7 cellular contexts compared by ENCODE assay signal in the genomic region with DNA sequence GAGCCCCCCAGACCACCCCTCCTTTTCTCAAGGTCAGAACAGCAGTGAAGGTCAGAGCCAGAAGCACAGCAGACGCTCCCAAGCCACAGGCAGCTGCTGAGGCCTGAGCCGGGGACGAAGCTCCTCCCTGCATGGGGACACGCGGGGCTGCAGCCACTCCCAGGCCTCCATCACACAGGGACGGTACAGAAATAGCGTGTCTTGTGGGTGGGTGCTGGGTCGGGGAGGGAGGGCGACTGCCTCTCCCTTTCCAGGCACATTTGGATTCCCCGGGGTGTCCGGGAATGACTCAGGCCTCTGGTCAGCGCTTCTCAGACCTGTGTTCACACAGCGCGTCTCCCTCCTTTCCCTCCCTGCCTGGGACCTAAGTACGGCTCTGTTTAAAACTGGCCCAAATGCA. TPM values are rescaled to one million over a fixed set of nuclear protein-coding genes. Genes with fewer than 3 reads are reported as not detected.
DNase-seq lines count a peak whose midpoint lies in the region; ATAC-seq, FAIRE-seq and TF ChIP-seq lines count a peak whose summit lies in the region.

No MANE protein-coding gene starts in this region.

- H3K79me2 ChIP-seq in H1 (ENCODE audit: control insufficient read depth in 1 of 2, insufficient read depth in 2 of 2, low read length in 2 of 2) = peaks cover 0 to 16% of the 10 kb centered on the region in 2 experiments; a peak in 1 of 4 replicates

- H3K27me3 ChIP-seq in H1 (replicated peaks in 1 of 4; ENCODE audit: control insufficient read depth in 3 of 4, extremely low read depth in 1 of 4, insufficient read depth in 3 of 4, low read length in 3 of 4) = no peaks in the 10 kb centered on the region

- no peak overlapping the region for H2BK20ac ChIP-seq in H1 (ENCODE audit: low read length)

- no peaks in the 10 kb centered on the region for H3K36me3 ChIP-seq in H1 (ENCODE audit: control insufficient read depth in 2 of 4, insufficient read depth in 4 of 4, low read length in 3 of 4)
- H3K36me3 ChIP-seq in mucosa of descending colon (ENCODE audit: low read depth) = no peaks in the 10 kb centered on the region

- no peak overlapping the region for H2BK5ac ChIP-seq in H1 (ENCODE audit: low read depth, low read length)

- ATAC-seq in mucosa of descending colon (peak; percentile 68), GM21786 (IDR thresholded peaks at IDR 0.05; ENCODE audit: unreplicated experiment) (no peak)

- H3K56ac ChIP-seq in H1 (replicated peaks; ENCODE audit: insufficient read length, low read depth, low read length) = no peak overlapping the region

- H3K23ac ChIP-seq in H1 (ENCODE audit: insufficient read length) = no peak overlapping the region

- no peaks in the 10 kb centered on the region for H3K23me2 ChIP-seq in H1 (ENCODE audit: low read depth, low read length)

- H4K8ac ChIP-seq in H1 (ENCODE audit: extremely low read depth, insufficient read depth, low read length) = no peak overlapping the region

- H3K4me1 ChIP-seq in H1 (replicated peaks in 1 of 4; ENCODE audit: control insufficient read depth in 3 of 4, insufficient read depth in 4 of 4, low read length in 3 of 4) (peaks cover 0 to 9% (median 3%) of the 10 kb centered on the region in 4 experiments; a peak in 4 of 7 replicates), mucosa of descending colon (ENCODE audit: low read depth) (no peaks in the 10 kb centered on the region)

- no peak for TF ChIP-seq RAD21 in H1 (IDR thresholded peaks at IDR 0.05 in 1 of 2, conservative IDR thresholded peaks at IDR 0.05 in 1 of 2; ENCODE audit: low read depth in 2 of 2, low read length in 2 of 2)

- no peak overlapping the region for H2AFZ ChIP-seq in H1 (ENCODE audit: low read length)

- H4K91ac ChIP-seq in H1 (replicated peaks; ENCODE audit: insufficient read length, low read length) = no peak overlapping the region

- H4K20me1 ChIP-seq in H1 (replicated peaks in 1 of 2; ENCODE audit: control insufficient read depth in 1 of 2, insufficient read depth in 2 of 2, low read length in 2 of 2) = peaks cover 0 to 5% of the 10 kb centered on the region in 2 experiments

- no peak overlapping the region for H3K9ac ChIP-seq in H1 (replicated peaks in 1 of 4; ENCODE audit: extremely low read depth in 1 of 4, low read depth in 3 of 4, low read length in 3 of 4)

- H2BK12ac ChIP-seq in H1 (ENCODE audit: low read depth, low read length) = no peak overlapping the region

- FAIRE-seq in GM18507 (lab: Jason Lieb, UNC) (no peak), H1 (lab: Jason Lieb, UNC) (no peak)

- POLR2A ChIA-PET in H1 (lab: Charles Lee; ENCODE audit: partially characterized antibody) = interaction anchor here (0.8 to 1.9 kb wide), 3 partner anchors 13 to 129 kb away, joined by 3 to 10 read pairs (median 4); no protein-coding TSS in a partner anchor

- H2AK5ac ChIP-seq in H1 (ENCODE audit: low read depth, low read length) = no peak overlapping the region

- no peak overlapping the region for H3K4me2 ChIP-seq in H1 (ENCODE audit: insufficient read depth in 1 of 2, low read depth in 2 of 2, low read length in 2 of 2)

- DNase-seq in GM18507 (ENCODE audit: extremely low spot score, insufficient read length, low read depth) (peak; percentile 47), NCI-H226 (peak; percentile 81), H1 (ENCODE audit: low read depth in 1 of 2, low spot score in 2 of 2) (no peak), mucosa of descending colon (peak; percentile 41 to 73 (median 55)), OCI-M2 (lab: John Stamatoyannopoulos, UW; ENCODE audit: unreplicated experiment) (no peak), SKM-1 (lab: John Stamatoyannopoulos, UW; ENCODE audit: unreplicated experiment) (no peak)

- H3K9me3 ChIP-seq in H1 (ENCODE audit: insufficient read depth in 2 of 2, low read depth in 1 of 2, low read length in 1 of 2) (peaks cover 0 to 3% of the 10 kb centered on the region in 2 experiments; a peak in 1 of 4 replicates), mucosa of descending colon (no peaks in the 10 kb centered on the region)

- no peak for TF ChIP-seq EP300 in H1 (IDR thresholded peaks at IDR 0.05; ENCODE audit: borderline replicate concordance in 1 of 2, low read depth in 2 of 2, low read length in 2 of 2)

- 59% methylated on average over 5 of the region's 15 CpGs; no CpG with 5 or more reads in 1 of the 2 experiments for WGBS in H1 (ENCODE audit: extremely low coverage in 1 of 2, insufficient coverage in 1 of 2, insufficient read length in 1 of 2, insufficient replicate concordance in 2 of 2, low coverage in 1 of 2, low lambda C conversion rate in 2 of 2, missing lambda C conversion rate in 1 of 2), 2 experiments

- H3K4ac ChIP-seq in H1 (replicated peaks; ENCODE audit: insufficient read length, low read depth, low read length) = no peak overlapping the region

- no peak overlapping the region for H4K5ac ChIP-seq in H1 (ENCODE audit: insufficient read length, low read depth, low read length)

- intact Hi-C loops in mucosa of descending colon (cut with DNase I, micrococcal nuclease) = no loop called here

- H2BK15ac ChIP-seq in H1 (ENCODE audit: low read length) = no peak overlapping the region

- H3K27ac ChIP-seq in H1 (ENCODE audit: low read depth, low read length) = no peak overlapping the region; the same call in 1 of the 2 replicates

- CTCF ChIA-PET in H1 (lab: Charles Lee; ENCODE audit: partially characterized antibody) = interaction anchor here (1.0 to 2.1 kb wide), 5 partner anchors 10 to 114 kb away, joined by 4 to 7 read pairs (median 6); no protein-coding TSS in a partner anchor

- H3K14ac ChIP-seq in H1 (ENCODE audit: insufficient read length) = no peak overlapping the region

- no peak overlapping the region for H3K4me3 ChIP-seq in H1 (ENCODE audit: extremely low read depth in 1 of 4, insufficient read depth in 2 of 4, low read depth in 3 of 4, low read length in 4 of 4)
- no peak overlapping the region for H3K4me3 ChIP-seq in mucosa of descending colon

- TF ChIP-seq CTCF in H1 (IDR thresholded peaks at IDR 0.05; ENCODE audit: control extremely low read depth in 1 of 3, insufficient read depth in 1 of 3, low read depth in 1 of 3, low read length in 3 of 3) (no peak), mucosa of descending colon (IDR thresholded peaks at IDR 0.05) (no peak)

- H3K79me1 ChIP-seq in H1 (ENCODE audit: low read depth, low read length) = peaks cover 2% of the 10 kb centered on the region; the same call in 1 of the 2 replicates

- no peak for TF ChIP-seq POLR2A in H1 (IDR thresholded peaks at IDR 0.05; ENCODE audit: control extremely low read depth in 1 of 2, low read depth in 2 of 2, low read length in 2 of 2)

- H3K18ac ChIP-seq in H1 (ENCODE audit: extremely low read depth, low read length) = no peak overlapping the region; the same call in 1 of the 2 replicates

- no peak overlapping the region for H2BK120ac ChIP-seq in H1 (replicated peaks; ENCODE audit: low read depth, low read length)

TF ChIP-seq in H1, 55 proteins besides CTCF, POLR2A, EP300 and RAD21:
- 0 out of 2 replicates have a peak, but pooled peaks have one; percentile 13 for TF ChIP-seq GABPA (IDR thresholded peaks at IDR 0.05; ENCODE audit: borderline replicate concordance, insufficient read depth, low read length)
- TF ChIP-seq CBX5 (IDR thresholded peaks at IDR 0.05; ENCODE audit: low read depth, low read length) = no peak
- peak; percentile 57; the same call in 1 of the 2 replicates for TF ChIP-seq BACH1 (IDR thresholded peaks at IDR 0.05; ENCODE audit: low read length)
- 0 out of 2 replicates have a peak, but pooled peaks have one; percentile 6 for TF ChIP-seq MAFK (IDR thresholded peaks at IDR 0.05; ENCODE audit: low read depth, low read length)
- TF ChIP-seq, protein P1, sequence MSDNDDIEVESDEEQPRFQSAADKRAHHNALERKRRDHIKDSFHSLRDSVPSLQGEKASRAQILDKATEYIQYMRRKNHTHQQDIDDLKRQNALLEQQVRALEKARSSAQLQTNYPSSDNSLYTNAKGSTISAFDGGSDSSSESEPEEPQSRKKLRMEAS (IDR thresholded peaks at IDR 0.05) = peak; percentile 35; the same call in 1 of the 2 replicates

RNA-seq across cellular contexts. Expression of a gene that starts 33.2 kb away (rescaled TPM):
- 21.9 TPM in 2 replicates for total RNA-seq in H1 (2021; fragmentation: NEBNext Ultra II Directional; extraction: Animal tissue kit (Norgen Biotek cat#: 25700))
- 7.5 and 11.0 TPM in 2 replicates for polyA plus RNA-seq in H1 (2011; rRNA removed)
- 12.9 TPM for polyA plus RNA-seq in H1 (2011; cell fraction: cytosol; rRNA removed)
- polyA plus RNA-seq in H1 (2011; cell fraction: nucleus; rRNA removed) = 15.0 TPM
- polyA plus RNA-seq in H1 (2012, experiment 1 of 2) = 11.8 to 14.5 TPM (median 13.4 TPM) in 4 replicates
- 7.7 TPM for polyA plus RNA-seq in H1 (2012, experiment 2 of 2)
- 11.2 TPM for polyA plus RNA-seq in H1 (2013, experiment 1 of 2)
- 11.4 TPM for polyA plus RNA-seq in H1 (2013, experiment 2 of 2)
- polyA minus RNA-seq in H1 (2011; rRNA and poly(A)+ RNA removed) = 10.6 and 10.8 TPM in 2 replicates
- polyA minus RNA-seq in H1 (2011; cell fraction: cytosol; rRNA and poly(A)+ RNA removed) = 11.4 TPM
- 6.9 TPM for polyA minus RNA-seq in H1 (2011; cell fraction: nucleus; rRNA and poly(A)+ RNA removed)
- 10 to 100 TPM in 1 of 3 donors, 1 to 10 TPM in 2; 7.9 to 19.0 (median 8.4) TPM for total RNA-seq in mucosa of descending colon

Comparison
In these comparisons a context has a peak if more than half of its experiments do, and no peak if none do; other contexts are left out.
1. DNase-seq: peak in GM18507 (single experiment), NCI-H226 (single experiment) and mucosa of descending colon (3 of 3); none in H1 (0 of 2), OCI-M2 (single experiment) and SKM-1 (single experiment).